In the genomic region with DNA sequence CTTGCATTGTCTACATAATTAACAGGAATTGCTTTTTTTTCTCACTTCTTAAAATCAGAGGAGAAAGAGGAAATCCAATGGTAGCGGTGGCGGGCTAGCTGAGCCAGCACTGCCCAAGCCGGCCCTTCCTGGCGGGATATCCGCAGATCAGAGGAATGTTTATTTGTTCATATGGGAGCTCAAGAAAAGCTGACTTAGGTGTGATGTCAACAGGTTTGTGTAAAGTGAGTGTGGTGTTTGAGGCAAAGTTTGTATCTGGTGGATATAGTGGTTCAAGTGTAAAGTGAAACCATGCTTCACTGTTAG, we compare ENCODE assay signal across 8 cellular contexts. TPM values are rescaled to one million over a fixed set of nuclear protein-coding genes. Genes with fewer than 3 reads are reported as not detected.
DNase-seq lines count a peak whose midpoint lies in the region; ATAC-seq and TF ChIP-seq lines count a peak whose summit lies in the region.

No MANE protein-coding gene starts in this region.

- 0% methylated on average over 5 of the region's 5 CpGs for WGBS in right lobe of liver (ENCODE audit: insufficient coverage, low coverage, low lambda C conversion rate, missing lambda C conversion rate)

- H3K4me3 ChIP-seq in HUES48 (ENCODE audit: low read depth, low read length) = peak overlapping the region; percentile 60
- peak overlapping the region; percentile 65 for H3K4me3 ChIP-seq in astrocyte of the cerebellum (ENCODE audit: low read depth, low read length)
- peak overlapping the region; percentile 55 to 74 (median 59) for H3K4me3 ChIP-seq in right lobe of liver
- peak overlapping the region; percentile 50 to 58 for H3K4me3 ChIP-seq in uterus

- in situ Hi-C loops in astrocyte of the cerebellum (cut with HindIII; ENCODE audit: low sequenced_read_pairs) = no loop called here

- DNase-seq in astrocyte of the cerebellum (ENCODE audit: low read depth) (no peak), right lobe of liver (no peak), uterus (peak in 1 of 2 donors; percentile 15)

- H3K27me3 ChIP-seq in HUES48 (ENCODE audit: control insufficient read depth, insufficient read depth, low read length) = peaks cover 44% of the 10 kb centered on the region
- no peaks in the 10 kb centered on the region for H3K27me3 ChIP-seq in right lobe of liver
- no peaks in the 10 kb centered on the region for H3K27me3 ChIP-seq in uterus

- no peak overlapping the region; the same call in 1 of the 2 replicates for H3K9ac ChIP-seq in HUES48 (ENCODE audit: low read depth, low read length)

- H3K9me3 ChIP-seq in HUES48 (ENCODE audit: control insufficient read depth, insufficient read depth, low read length) = no peaks in the 10 kb centered on the region
- no peaks in the 10 kb centered on the region for H3K9me3 ChIP-seq in right lobe of liver
- no peaks in the 10 kb centered on the region for H3K9me3 ChIP-seq in uterus

- intact Hi-C loops in right lobe of liver (cut with DNase I) (loop anchor here in 1 of 2 donors (10.0 kb wide), 1 partner anchor 79 kb away; no protein-coding TSS in a partner anchor), uterus (cut with DNase I; ENCODE audit: low total_unique reads) (no loop called here)

- TF ChIP-seq CTCF in 22Rv1 (IDR thresholded peaks at IDR 0.05) (peak; percentile 67), astrocyte of the cerebellum (IDR thresholded peaks at IDR 0.05; ENCODE audit: low read depth, low read length, missing control alignments) (no peak), right lobe of liver (IDR thresholded peaks at IDR 0.05) (peak in 1 of 4 donors; percentile 9), uterus (IDR thresholded peaks at IDR 0.05) (no peak)

- ATAC-seq in right lobe of liver (peak in 3 of 4 donors; percentile 0 to 10 (median 5)), HG03045 (IDR thresholded peaks at IDR 0.05; ENCODE audit: unreplicated experiment) (no peak), HG03521 (IDR thresholded peaks at IDR 0.05; ENCODE audit: unreplicated experiment) (no peak), GM18907 (IDR thresholded peaks at IDR 0.05; ENCODE audit: unreplicated experiment) (no peak)

- peaks cover 42% of the 10 kb centered on the region for H3K4me1 ChIP-seq in HUES48 (ENCODE audit: control insufficient read depth, insufficient read depth, low read length)
- peaks cover 0 to 6% (median 0%) of the 10 kb centered on the region in 4 donors for H3K4me1 ChIP-seq in right lobe of liver
- H3K4me1 ChIP-seq in uterus = no peaks in the 10 kb centered on the region

- TF ChIP-seq POLR2A in right lobe of liver (IDR thresholded peaks at IDR 0.05) (no peak), uterus (IDR thresholded peaks at IDR 0.05) (no peak)

- H3K27ac ChIP-seq in 22Rv1 = peak overlapping the region; percentile 88
- H3K27ac ChIP-seq in HUES48 (ENCODE audit: low read depth, low read length) = peak overlapping the region; percentile 37
- H3K27ac ChIP-seq in right lobe of liver = peak overlapping the region; percentile 86 to 91 (median 89)
- peak overlapping the region; percentile 66 to 78 for H3K27ac ChIP-seq in uterus

- H3K36me3 ChIP-seq in HUES48 (ENCODE audit: control insufficient read depth, insufficient read depth, low read length) (no peaks in the 10 kb centered on the region), right lobe of liver (no peaks in the 10 kb centered on the region), uterus (no peaks in the 10 kb centered on the region)

RNA-seq across cellular contexts. Expression of a gene that starts 0.5 kb away (rescaled TPM):
- total RNA-seq in right lobe of liver = 10 to 100 TPM; 19.4 to 24.7 (median 23.3) TPM
- total RNA-seq in uterus = 10 to 100 TPM in 3 of 4 donors, 1 to 10 TPM in 1; 9.4 to 38.6 (median 14.4) TPM

Comparison
In these comparisons a context has a peak if more than half of its experiments do, and no peak if none do; other contexts are left out.
1. H3K27ac ChIP-seq: peak in every context shown above with its lines; median percentile 89 in right lobe of liver; 88 in 22Rv1; 72 in uterus; 37 in HUES48.
2. ATAC-seq: peak in right lobe of liver (3 of 4); none in HG03045 (single experiment), HG03521 (single experiment) and GM18907 (single experiment).
3. Peak in every context shown above with its lines, with median percentiles within 50 percentile points of each other: H3K4me3 ChIP-seq.